In genomic region chr10:108052981-108053380, GRCh38 we compare ENCODE assay signal across 16 cellular contexts.
A peak's percentile ranks its signal among the peaks of the same experiment; 100 is the strongest.
DNase-seq lines count a peak whose midpoint lies in the region; ATAC-seq and TF ChIP-seq lines count a peak whose summit lies in the region.
"Had no signal": no experiment of that assay in that cellular context is flagged by ENCODE, and none has a peak within 500 bp of the region (broad histone marks: within the 10 kb centered on the region; RNA-seq: fewer than 3 reads in every experiment).

No MANE protein-coding gene starts in this region.

- no peaks in the 10 kb centered on the region for H3K27me3 Mint-ChIP-seq in H9 (ENCODE audit: low read depth)

- intact Hi-C loops in ascending aorta (cut with DNase I) = no loop called here

- no peaks in the 10 kb centered on the region for H3K9me3 ChIP-seq in GM23248 (ENCODE audit: low read depth)
- no peaks in the 10 kb centered on the region for H3K9me3 ChIP-seq in H9 (ENCODE audit: control insufficient read depth, low read depth, low read length)
- no peaks in the 10 kb centered on the region for H3K9me3 ChIP-seq in ascending aorta
- H3K9me3 ChIP-seq: SJSA1 had no signal

- H2BK120ac ChIP-seq in H9 (ENCODE audit: low read depth, low read length, poor library complexity, severe bottlenecking) = no peak overlapping the region

- H4K5ac ChIP-seq in H9 (ENCODE audit: insufficient read length, low read depth, low read length) = no peak overlapping the region

- no peak overlapping the region for H2BK15ac ChIP-seq in H9 (ENCODE audit: low read depth, low read length)

- H3K23ac ChIP-seq in H9 (ENCODE audit: insufficient read length, low read depth, low read length) = no peak overlapping the region

- no peak for TF ChIP-seq POLR2A in GM18505 (IDR thresholded peaks at IDR 0.05; ENCODE audit: borderline replicate concordance, extremely low read depth, insufficient read depth, insufficient read length)

- H3F3A ChIP-seq in GM23248 (ENCODE audit: insufficient read depth) = peaks cover 27% of the 10 kb centered on the region

- no peak overlapping the region for H3K14ac ChIP-seq in H9 (ENCODE audit: insufficient read depth, low read length)

- 5 to 10% methylated on average over 1 of the region's 1 CpG for WGBS in GM23248 (ENCODE audit: low coverage in 1 of 2, low lambda C conversion rate in 2 of 2, missing lambda C conversion rate in 2 of 2), 2 experiments
- WGBS in H9 (ENCODE audit: extremely low coverage, insufficient read length, low lambda C conversion rate) = no CpG with 5 or more reads among the region's 1 CpG

- H3K27me3 ChIP-seq in GM23248 (replicated peaks; ENCODE audit: insufficient read depth) = no peaks in the 10 kb centered on the region
- no peaks in the 10 kb centered on the region for H3K27me3 ChIP-seq in H9 (ENCODE audit: insufficient read depth, low read length)
- H3K27me3 ChIP-seq in ascending aorta = no peaks in the 10 kb centered on the region
- H3K27me3 ChIP-seq: SJSA1 had no signal

- H3K4me1 Mint-ChIP-seq in H9 = peaks cover 8 to 9% of the 10 kb centered on the region in 2 experiments

- H3K9me3 Mint-ChIP-seq in H9 = no peaks in the 10 kb centered on the region

- H2AFZ ChIP-seq in GM23248 (no peak overlapping the region; the same call in 1 of the 2 replicates), H9 (ENCODE audit: low read length) (no peak overlapping the region)

- H4K20me1 ChIP-seq in GM23248 (ENCODE audit: insufficient read depth) (no peaks in the 10 kb centered on the region), H9 (ENCODE audit: control insufficient read depth, insufficient read depth, insufficient read length) (no peaks in the 10 kb centered on the region)

- peak; percentile 31 for DNase-seq in AG10803 (ENCODE audit: low read depth)
- peak; percentile 81 for DNase-seq in GM23248
- peak; percentile 38 for DNase-seq in RKO (ENCODE audit: low spot score)
- no peak for DNase-seq in epithelial cell of prostate (ENCODE audit: low read depth, low spot score)
- DNase-seq in omental fat pad (ENCODE audit: low spot score) = no peak
- DNase-seq in H9 = no peak
- no peak for DNase-seq in ascending aorta (ENCODE audit: low spot score in 2 of 2)
- DNase-seq: AML-193, DMS79, GF-D8, KBM-7, NCI-H1092, NCI-H446 had no signal

- in situ Hi-C loops in GM23248 (cut with MboI) = no loop called here

- no peak overlapping the region for H3K4me3 ChIP-seq in AG10803 (ENCODE audit: low read length)
- H3K4me3 ChIP-seq in GM23248 = no peak overlapping the region
- H3K4me3 ChIP-seq in ascending aorta = no peak overlapping the region
- H3K4me3 ChIP-seq: SJSA1 had no signal

- H2BK5ac ChIP-seq in H9 (ENCODE audit: insufficient read length, low read length) = no peak overlapping the region

- H3T11ph ChIP-seq in H9 (ENCODE audit: low read length) = no peak overlapping the region

- H3K4ac ChIP-seq in H9 (ENCODE audit: low read depth, low read length) = no peak overlapping the region

- no peak overlapping the region for H3K56ac ChIP-seq in H9 (ENCODE audit: insufficient read length, low read depth, low read length)

- H3K9ac ChIP-seq in GM23248 (0 out of 2 replicates have a peak overlapping the region, but pooled peaks have one; percentile 12), H9 (ENCODE audit: extremely low read depth, insufficient read length, low read length) (no peak overlapping the region)

- no peak for TF ChIP-seq CTCF in AG10803 (conservative IDR thresholded peaks at IDR 0.05; ENCODE audit: low read length)
- no peak for TF ChIP-seq CTCF in omental fat pad (IDR thresholded peaks at IDR 0.05)
- TF ChIP-seq CTCF in H9 (conservative IDR thresholded peaks at IDR 0.05) = no peak
- no peak for TF ChIP-seq CTCF in ascending aorta (IDR thresholded peaks at IDR 0.05)

- H2BK20ac ChIP-seq in H9 (ENCODE audit: low read depth, low read length, poor library complexity, severe bottlenecking) = no peak overlapping the region

- H2AK5ac ChIP-seq in H9 (ENCODE audit: insufficient read length, low read length) = no peak overlapping the region

- no peak for ATAC-seq in GM18505 (IDR thresholded peaks at IDR 0.05; ENCODE audit: unreplicated experiment)
- no peak for ATAC-seq in omental fat pad (ENCODE audit: low FRiP score)

- H3K4me2 ChIP-seq in GM23248 (ENCODE audit: unreplicated experiment) (peak overlapping the region; percentile 32), H9 (ENCODE audit: insufficient read depth, insufficient read length, low read length) (no peak overlapping the region)

- H4K8ac ChIP-seq in H9 (replicated peaks; ENCODE audit: insufficient read length, low read depth, low read length) = no peak overlapping the region

- no peak overlapping the region for H3K18ac ChIP-seq in H9 (ENCODE audit: insufficient read length, low read depth, low read length)

- H3K27ac Mint-ChIP-seq in H9 = no peak overlapping the region

- no peaks in the 10 kb centered on the region for H3K79me1 ChIP-seq in H9 (ENCODE audit: insufficient read depth, low read depth, low read length, poor library complexity, severe bottlenecking)

- peaks cover 21% of the 10 kb centered on the region for H3K4me1 ChIP-seq in GM23248 (ENCODE audit: insufficient read depth)
- H3K4me1 ChIP-seq in H9 (ENCODE audit: insufficient read depth, low read length) = no peaks in the 10 kb centered on the region
- H3K4me1 ChIP-seq in ascending aorta = no peaks in the 10 kb centered on the region
- H3K4me1 ChIP-seq: SJSA1 had no signal

- H4K91ac ChIP-seq in H9 (ENCODE audit: insufficient read length, low read depth, low read length) = no peak overlapping the region

- H3K79me2 ChIP-seq in GM23248 (ENCODE audit: insufficient read depth) (no peaks in the 10 kb centered on the region), H9 (ENCODE audit: insufficient read depth, low read length) (no peaks in the 10 kb centered on the region)

- no peaks in the 10 kb centered on the region for H3K23me2 ChIP-seq in H9 (ENCODE audit: insufficient read length, low read depth, low read length, poor library complexity, severe bottlenecking)

- H3K9me2 ChIP-seq in GM23248 (ENCODE audit: insufficient read depth) = no peaks in the 10 kb centered on the region

- H3K27ac ChIP-seq in GM23248 = peak overlapping the region; percentile 59
- peak overlapping the region; percentile 69 for H3K27ac ChIP-seq in epithelial cell of prostate
- no peak overlapping the region for H3K27ac ChIP-seq in H9 (ENCODE audit: insufficient read length, low read depth, low read length)
- no peak overlapping the region for H3K27ac ChIP-seq in ascending aorta
- H3K27ac ChIP-seq: HL-60, SJSA1 had no signal

- no peak overlapping the region for H2BK12ac ChIP-seq in H9 (ENCODE audit: insufficient read length, low read depth, low read length)

- peaks cover 0 to 1% (median 0%) of the 10 kb centered on the region in 3 experiments; a peak in 2 of 7 replicates for H3K36me3 Mint-ChIP-seq in H9 (ENCODE audit: insufficient read depth in 1 of 3, low read depth in 3 of 3)

- no peak overlapping the region for H3K4me3 Mint-ChIP-seq in H9

- no peaks in the 10 kb centered on the region for H3K36me3 ChIP-seq in GM23248 (ENCODE audit: low read depth)
- H3K36me3 ChIP-seq in ascending aorta = no peaks in the 10 kb centered on the region
- H3K36me3 ChIP-seq: SJSA1 had no signal

Comparison
In these comparisons a context has a peak if more than half of its experiments do, and no peak if none do; other contexts are left out.
1. DNase-seq: peak in AG10803 (single experiment), GM23248 (single experiment) and RKO (single experiment); none in epithelial cell of prostate (single experiment), omental fat pad (single experiment), H9 (single experiment) and ascending aorta (0 of 2).
2. H3K27ac ChIP-seq: peak in GM23248 (single experiment) and epithelial cell of prostate (single experiment); none in H9 (single experiment) and ascending aorta (0 of 2).